Comparison of ENCODE assay signal across 26 cellular contexts in genomic region chr1:54507471-54507870, GRCh38. TPM values are rescaled to one million over a fixed set of nuclear protein-coding genes. Genes with fewer than 3 reads are reported as not detected.
"Had no signal": no experiment of that assay in that cellular context is flagged by ENCODE, and none has a peak within 500 bp of the region (broad histone marks: within the 10 kb centered on the region; RNA-seq: fewer than 3 reads in every experiment).

No MANE protein-coding gene starts in this region.

- H3K79me2 ChIP-seq: parathyroid adenoma had no signal

- H3K27ac ChIP-seq: breast epithelium, parathyroid adenoma, psoas muscle, suprapubic skin, tibial artery had no signal

- ATAC-seq: activated CD4-positive, CD25-positive, alpha-beta regulatory T cell treated with anti-CD3 and anti-CD28 coated beads, Interleukin-2, amount 50 U/mL, for 24 hours; esophagus mucosa; left colon; naive thymus-derived CD4-positive, alpha-beta T cell; psoas muscle had no signal

- H3K9me3 Mint-ChIP-seq: activated naive CD4-positive, alpha-beta T cell treated with anti-CD3 and anti-CD28 coated beads, Interleukin-2, amount 50 U/mL, for 24 hours; mesothelial cell of epicardium; naive thymus-derived CD4-positive, alpha-beta T cell; T-helper 2 cell treated with Interferon-gamma antibody and Interleukin-4, amounts not matched to agents 5 μg/mL and 100 μg/mL, for 36 hours had no signal

- H3K4me2 ChIP-seq: smooth muscle cell had no signal

- DNase-seq: activated CD4-positive, alpha-beta T cell treated with anti-CD3 and anti-CD28 coated beads for 48 hours; activated CD4-positive, alpha-beta T cell treated with anti-CD3 and anti-CD28 coated beads, Interleukin-2, amount 50 U/mL, for 48 hours; activated CD8-positive, alpha-beta memory T cell treated with anti-CD3 and anti-CD28 coated beads for 24 hours; activated gamma-delta T cell treated with Interleukin-2 at 50 U/mL for 16 hours; activated T-cell treated with anti-CD3 and anti-CD28 coated beads, Interleukin-2, amount 50 U/mL, for 1 hour; central memory CD4-positive, alpha-beta T cell; foreskin fibroblast; head of caudate nucleus; hippocampal formation; left colon; mammary epithelial cell; naive thymus-derived CD4-positive, alpha-beta T cell; psoas muscle; stimulated activated CD4-positive, alpha-beta T cell treated with anti-CD3 and anti-CD28 coated beads, Interleukin-15, amount 100 ng/mL, for 24 hours; stimulated activated naive CD4-positive, alpha-beta T cell; tibial artery had no signal

- H3K4me3 ChIP-seq: breast epithelium, psoas muscle, smooth muscle cell, suprapubic skin, tibial artery had no signal

- H2AFZ ChIP-seq: parathyroid adenoma had no signal

- H3K4me1 Mint-ChIP-seq: activated naive CD4-positive, alpha-beta T cell treated with anti-CD3 and anti-CD28 coated beads, Interleukin-2, amount 50 U/mL, for 24 hours; naive thymus-derived CD4-positive, alpha-beta T cell had no signal

- H3K36me3 ChIP-seq: breast epithelium, suprapubic skin, tibial artery had no signal

- H3K9me3 ChIP-seq: breast epithelium, psoas muscle, suprapubic skin, tibial artery had no signal

- H3K4me1 ChIP-seq: breast epithelium, parathyroid adenoma, psoas muscle, suprapubic skin, tibial artery had no signal

- H3K27ac Mint-ChIP-seq: activated naive CD4-positive, alpha-beta T cell treated with anti-CD3 and anti-CD28 coated beads, Interleukin-2, amount 50 U/mL, for 24 hours; mesothelial cell of epicardium; T-helper 2 cell treated with Interferon-gamma antibody and Interleukin-4, amounts not matched to agents 5 μg/mL and 100 μg/mL, for 36 hours had no signal

- H3K9ac ChIP-seq: parathyroid adenoma had no signal

- H3K27me3 ChIP-seq: breast epithelium, suprapubic skin had no signal

- H3K36me3 Mint-ChIP-seq: activated naive CD4-positive, alpha-beta T cell treated with anti-CD3 and anti-CD28 coated beads, Interleukin-2, amount 50 U/mL, for 24 hours; mesothelial cell of epicardium; naive thymus-derived CD4-positive, alpha-beta T cell had no signal

- H3K4me3 Mint-ChIP-seq: activated naive CD4-positive, alpha-beta T cell treated with anti-CD3 and anti-CD28 coated beads, Interleukin-2, amount 50 U/mL, for 24 hours; mesothelial cell of epicardium; naive thymus-derived CD4-positive, alpha-beta T cell; T-helper 2 cell treated with Interferon-gamma antibody and Interleukin-4, amounts not matched to agents 5 μg/mL and 100 μg/mL, for 36 hours had no signal

RNA-seq across cellular contexts. Expression of gene ACOT11, which starts 40.6 kb away (rescaled TPM):
- polyA plus RNA-seq: neural cell had no signal
